Comparison of ENCODE assay signal across 23 cellular contexts in the genomic region with DNA sequence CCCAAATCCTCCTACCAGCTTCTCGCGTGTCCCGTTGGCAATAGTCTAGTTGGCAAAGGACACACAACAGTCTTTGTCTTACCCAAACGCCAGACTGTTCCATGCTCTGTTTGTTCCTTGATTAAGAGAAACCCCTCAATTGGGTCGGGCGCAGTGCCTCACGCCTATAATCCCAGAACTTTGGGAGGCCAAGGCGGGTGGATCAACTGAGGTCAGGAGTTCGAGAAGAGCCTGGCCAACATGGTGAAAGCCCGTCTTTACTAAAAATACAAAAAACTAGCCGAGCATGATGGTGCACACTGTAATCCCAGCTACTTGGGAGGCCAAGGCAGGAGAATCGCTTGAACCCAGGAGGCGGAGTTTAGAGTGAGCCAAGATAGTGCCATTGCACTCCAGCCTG.
"Had no signal": no experiment of that assay in that cellular context is flagged by ENCODE, and none has a peak within 500 bp of the region (broad histone marks: within the 10 kb centered on the region; RNA-seq: fewer than 3 reads in every experiment).

No MANE protein-coding gene starts in this region.

- H3K36me3 Mint-ChIP-seq: mesothelial cell of epicardium; stimulated activated effector memory CD8-positive, alpha-beta T cell treated with anti-CD3 and anti-CD28 coated beads, Interleukin-12 subunit alpha, Interleukin-12 subunit beta, amount 100 ng/mL, for 72 hours had no signal

- DNase-seq: activated CD4-positive, alpha-beta T cell treated with anti-CD3 and anti-CD28 coated beads, Interleukin-2, amount 50 U/mL, for 4 hours; activated CD8-positive, alpha-beta memory T cell treated with anti-CD3 and anti-CD28 coated beads, Interleukin-2, amount 50 U/mL, for 4 hours; activated gamma-delta T cell treated with Interleukin-2 at 50 U/mL for 16 hours; activated naive CD4-positive, alpha-beta T cell treated with anti-CD3 and anti-CD28 coated beads, Interleukin-2, amount 50 U/mL, for 16 hours; activated T-cell treated with anti-CD3 and anti-CD28 coated beads, Interleukin-2, amount 50 U/mL, for 1 hour; amniotic stem cell; brain microvascular endothelial cell; dermis blood vessel endothelial cell; effector CD8-positive, alpha-beta T cell; left ventricle myocardium superior; mammary epithelial cell; naive B cell; nephron progenitor cell; ovary; retina; sigmoid colon; small intestine; stimulated activated CD4-positive, alpha-beta T cell treated with anti-CD3 and anti-CD28 coated beads, Interleukin-4, amount 100 ng/mL, for 24 hours; substantia nigra had no signal

- H3K27ac Mint-ChIP-seq: activated T-helper 1 cell treated with anti-CD3 and anti-CD28 coated beads, Interleukin-12 subunit alpha, Interleukin-12 subunit beta, Interleukin-2, Interleukin-4 antibody, amounts not matched to agents 30 ng/mL and 10 ng/mL and 1 ng/mL, durations not matched to agents 14 hours and 24 hours and 36 hours; mesothelial cell of epicardium; naive B cell; nephron progenitor cell; stimulated activated effector memory CD8-positive, alpha-beta T cell treated with anti-CD3 and anti-CD28 coated beads, Interleukin-12 subunit alpha, Interleukin-12 subunit beta, amount 100 ng/mL, for 72 hours; stimulated activated naive CD8-positive, alpha-beta T cell treated with anti-CD3 and anti-CD28 coated beads, Interleukin-15, Interleukin-2, amounts not matched to agents 100 ng/mL and 50 ng/mL, for 24 hours had no signal

- H3K4me3 Mint-ChIP-seq: activated T-helper 1 cell treated with anti-CD3 and anti-CD28 coated beads, Interleukin-12 subunit alpha, Interleukin-12 subunit beta, Interleukin-2, Interleukin-4 antibody, amounts not matched to agents 30 ng/mL and 10 ng/mL and 1 ng/mL, durations not matched to agents 14 hours and 24 hours and 36 hours; mesothelial cell of epicardium; naive B cell; nephron progenitor cell; stimulated activated effector memory CD8-positive, alpha-beta T cell treated with anti-CD3 and anti-CD28 coated beads, Interleukin-12 subunit alpha, Interleukin-12 subunit beta, amount 100 ng/mL, for 72 hours; stimulated activated naive CD8-positive, alpha-beta T cell treated with anti-CD3 and anti-CD28 coated beads, Interleukin-15, Interleukin-2, amounts not matched to agents 100 ng/mL and 50 ng/mL, for 24 hours had no signal

- H3K4me1 Mint-ChIP-seq: naive B cell; stimulated activated effector memory CD8-positive, alpha-beta T cell treated with anti-CD3 and anti-CD28 coated beads, Interleukin-12 subunit alpha, Interleukin-12 subunit beta, amount 100 ng/mL, for 72 hours had no signal

- H3K9me3 Mint-ChIP-seq: stimulated activated naive CD8-positive, alpha-beta T cell treated with anti-CD3 and anti-CD28 coated beads, Interleukin-15, Interleukin-2, amounts not matched to agents 100 ng/mL and 50 ng/mL, for 24 hours had no signal
